Comparison of ENCODE assay signal across 22 cellular contexts in the genomic region with DNA sequence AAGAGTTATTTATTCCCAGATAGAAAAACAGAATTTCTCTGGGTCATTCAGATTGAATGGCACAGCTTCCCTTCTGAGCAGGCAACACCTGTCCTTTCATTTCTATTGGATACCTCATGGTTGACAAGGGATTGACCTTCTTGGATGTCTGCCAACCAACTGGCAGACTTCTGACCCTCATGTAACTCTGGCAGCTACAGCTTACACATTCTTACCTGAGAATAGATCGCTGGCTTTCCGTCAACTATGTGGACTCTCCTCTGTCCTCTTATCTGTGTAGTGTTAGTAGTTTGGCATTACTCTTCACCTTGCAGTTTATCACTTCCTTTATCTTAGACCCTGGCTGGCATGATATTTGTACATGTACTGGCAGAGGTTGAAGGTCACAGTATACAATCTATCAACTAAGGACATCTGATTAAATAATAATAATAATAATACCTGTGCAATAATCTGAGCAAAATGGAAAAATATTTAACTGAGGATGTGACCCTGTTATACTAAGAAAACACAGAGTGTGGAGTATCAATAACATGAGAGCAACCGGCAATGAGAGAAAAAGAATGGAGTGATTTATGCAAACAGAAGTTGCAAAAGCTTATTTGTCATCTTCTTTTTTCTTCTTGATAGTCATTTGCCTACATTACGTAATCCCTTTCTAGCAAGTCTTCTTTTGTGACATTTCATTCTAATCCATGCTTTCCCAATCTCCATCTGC.
DNase-seq lines count a peak whose midpoint lies in the region; ATAC-seq and TF ChIP-seq lines count a peak whose summit lies in the region.
"Had no signal": no experiment of that assay in that cellular context is flagged by ENCODE, and none has a peak within 500 bp of the region (broad histone marks: within the 10 kb centered on the region; RNA-seq: fewer than 3 reads in every experiment).

No MANE protein-coding gene starts in this region.

- H3K9me3 ChIP-seq in stomach (peaks cover 0 to 6% (median 0%) of the 10 kb centered on the region in 4 donors), ovary (no peaks in the 10 kb centered on the region)
- H3K9me3 ChIP-seq: lower lobe of right lung, thoracic aorta had no signal

- no peaks in the 10 kb centered on the region for H3K4me1 ChIP-seq in stomach
- no peaks in the 10 kb centered on the region for H3K4me1 ChIP-seq in ovary (ENCODE audit: insufficient read depth)
- H3K4me1 ChIP-seq: lower lobe of right lung had no signal

- intact Hi-C loops in stomach (cut with DNase I; ENCODE audit: low total_unique reads), result no loop called here
- intact Hi-C loops in ovary (cut with DNase I), result no loop called here

- TF ChIP-seq POLR2A in stomach (IDR thresholded peaks at IDR 0.05) (no peak), ovary (IDR thresholded peaks at IDR 0.05) (no peak)

- TF ChIP-seq EP300 in stomach (IDR thresholded peaks at IDR 0.05), result no peak
- TF ChIP-seq EP300 in ovary (IDR thresholded peaks at IDR 0.05), result no peak

- peak; percentile 87 for ATAC-seq in left lobe of liver
- ATAC-seq: activated CD8-positive, alpha-beta T cell treated with anti-CD3 and anti-CD28 coated beads, Interleukin-2, amount 10 ng/mL, durations not matched to agents 7 days and 5 days; lower lobe of right lung; right cardiac atrium; stimulated activated effector memory CD8-positive, alpha-beta T cell treated with anti-CD3 and anti-CD28 coated beads, Interleukin-12 subunit alpha, Interleukin-12 subunit beta, amount 100 ng/mL, for 72 hours had no signal

- WGBS in stomach, 5 donors, result 43 to 76% (median 64%) methylated on average over 4 of the region's 4 CpGs
- 64 to 84% (median 70%) methylated on average over 4 of the region's 4 CpGs for WGBS in ovary, 3 donors

- TF ChIP-seq CTCF in stomach (IDR thresholded peaks at IDR 0.05) (no peak), ovary (IDR thresholded peaks at IDR 0.05) (no peak)

- DNase-seq in DMS53 (lab: John Stamatoyannopoulos, UW), result peak; percentile 95
- peak; percentile 62 for DNase-seq in NCI-H1105 (lab: John Stamatoyannopoulos, UW)
- DNase-seq in NCI-H748 (lab: John Stamatoyannopoulos, UW; ENCODE audit: unreplicated experiment), result peak; percentile 92
- peak; percentile 57 for DNase-seq in left lobe of liver (ENCODE audit: low spot score)
- DNase-seq in stomach, result no peak
- no peak for DNase-seq in occipital lobe (lab: John Stamatoyannopoulos, UW)
- no peak for DNase-seq in ovary
- DNase-seq in amygdala (lab: John Stamatoyannopoulos, UW), result no peak
- DNase-seq: activated B cell treated with CpG ODN at 0.5 μM for 24 hours; activated CD8-positive, alpha-beta T cell treated with anti-CD3 and anti-CD28 coated beads, Interleukin-2, amount 10 ng/mL, durations not matched to agents 7 days and 5 days; activated naive CD4-positive, alpha-beta T cell treated with anti-CD3 and anti-CD28 coated beads, Interleukin-2, amount 50 U/mL, for 16 hours; activated T-cell treated with anti-CD3 and anti-CD28 coated beads, Interleukin-2, amount 50 U/mL, for 24 hours; CD8-positive, alpha-beta memory T cell; HFFc6; immature natural killer cell; KG1; lower lobe of right lung; NCI-H446 treated with DMSO at 0.1 percent for 48 hours; PC-9; right cardiac atrium had no signal

- no peak overlapping the region for H3K27ac ChIP-seq in stomach
- H3K27ac ChIP-seq in ovary, result no peak overlapping the region
- H3K27ac ChIP-seq: lower lobe of right lung, PC-9, thoracic aorta had no signal

- H3K27me3 ChIP-seq in stomach (no peaks in the 10 kb centered on the region), ovary (no peaks in the 10 kb centered on the region)

- H3K4me3 ChIP-seq in stomach (no peak overlapping the region), ovary (no peak overlapping the region)
- H3K4me3 ChIP-seq: lower lobe of right lung, PC-9, thoracic aorta had no signal

- H3K36me3 ChIP-seq in stomach (no peaks in the 10 kb centered on the region), ovary (no peaks in the 10 kb centered on the region)
- H3K36me3 ChIP-seq: lower lobe of right lung, thoracic aorta had no signal

Comparison
In these comparisons a context has a peak if more than half of its experiments do, and no peak if none do; other contexts are left out.
1. DNase-seq: peak in DMS53 (single experiment), NCI-H1105 (single experiment), NCI-H748 (single experiment) and left lobe of liver (single experiment); none in stomach (single experiment), occipital lobe (single experiment), ovary (0 of 5) and amygdala (0 of 56).